In genomic region chr2:237966565-237967462, GRCh38 we compare ENCODE assay signal across 8 cellular contexts. TPM values are rescaled to one million over a fixed set of nuclear protein-coding genes. Genes with fewer than 3 reads are reported as not detected.
DNase-seq lines count a peak whose midpoint lies in the region; ATAC-seq and TF ChIP-seq lines count a peak whose summit lies in the region.

A gene with protein sequence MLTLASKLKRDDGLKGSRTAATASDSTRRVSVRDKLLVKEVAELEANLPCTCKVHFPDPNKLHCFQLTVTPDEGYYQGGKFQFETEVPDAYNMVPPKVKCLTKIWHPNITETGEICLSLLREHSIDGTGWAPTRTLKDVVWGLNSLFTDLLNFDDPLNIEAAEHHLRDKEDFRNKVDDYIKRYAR (plus strand): TSS chr2:237967014. CDS start chr2:237973108, 6,094 bp downstream.

- TF ChIP-seq POLR2A in vagina (IDR thresholded peaks at IDR 0.05) = peak in 1 of 2 donors; percentile 68

- no peaks in the 10 kb centered on the region for H3K27me3 ChIP-seq in right cardiac atrium (ENCODE audit: control insufficient read depth, insufficient read depth)
- H3K27me3 ChIP-seq in vagina = no peaks in the 10 kb centered on the region

- intact Hi-C loops in T-helper 2 cell treated with Interferon-gamma antibody and Interleukin-4, amounts not matched to agents 100 ng/mL and 5 ng/mL, for 36 hours (cut with micrococcal nuclease) = loop anchor here (1.0 to 10.0 kb wide), 3 partner anchors 272 to 321 kb away; partner anchors contain the start of genes HES6 and PER2
- intact Hi-C loops in right cardiac atrium (cut with DNase I) = loop anchor here in 1 of 4 donors (5.0 kb wide), 1 partner anchor 95 kb away; the partner anchor contains the start of gene SCLY
- intact Hi-C loops in vagina (cut with DNase I) = no loop called here

- no peaks in the 10 kb centered on the region for H3K36me3 ChIP-seq in vagina

- H3K4me3 ChIP-seq in right cardiac atrium (ENCODE audit: low read length) (peak within 1 kb of the TSS; percentile 91), vagina (peak within 1 kb of the TSS; percentile 59 to 60)

- ATAC-seq in GM18498 (IDR thresholded peaks at IDR 0.05; ENCODE audit: unreplicated experiment) (peak; percentile 95), HG02885 (IDR thresholded peaks at IDR 0.05; ENCODE audit: poor library complexity, unreplicated experiment) (peak; percentile 95), right cardiac atrium (peak; percentile 97)

- H3K9me3 ChIP-seq in right cardiac atrium (ENCODE audit: control insufficient read depth, low read length) (no peaks in the 10 kb centered on the region), vagina (peaks cover 4% of the 10 kb centered on the region)

- H3K4me1 ChIP-seq in right cardiac atrium (ENCODE audit: control insufficient read depth, insufficient read depth, low read length) = peaks cover 10% of the 10 kb centered on the region
- H3K4me1 ChIP-seq in vagina = peaks cover 33% of the 10 kb centered on the region

- TF ChIP-seq CTCF in vagina (IDR thresholded peaks at IDR 0.05) = peak in 1 of 3 experiments; percentile 15

- DNase-seq in NCI-H1694 treated with DMSO at 0.1 percent for 48 hours (lab: John Stamatoyannopoulos, UW) (peak; percentile 93), anterior cingulate cortex (lab: John Stamatoyannopoulos, UW) (peak; percentile 65 to 98 (median 95)), right cardiac atrium (peak; percentile 97 to 99 (median 99)), putamen (ENCODE audit: low spot score) (peak; percentile 96), vagina (ENCODE audit: extremely low spot score in 2 of 2) (peak in 1 of 2 donors; percentile 97)

- WGBS in right cardiac atrium = under 1% methylated on average over 123 of the region's 123 CpGs

- H3K27ac ChIP-seq in right cardiac atrium (ENCODE audit: low read length) (peak within 1 kb of the TSS; percentile 58), vagina (peak within 1 kb of the TSS; percentile 49)

RNA-seq across cellular contexts. Expression of the gene that starts here (rescaled TPM):
- 82.5 and 92.7 TPM in 2 replicates for total RNA-seq in T-helper 2 cell treated with Interferon-gamma antibody and Interleukin-4, amounts not matched to agents 100 ng/mL and 5 ng/mL, for 36 hours
- total RNA-seq in right cardiac atrium (100 to 1,000 TPM; 100 to 118 (median 107) TPM), vagina (57.0 TPM)
- polyA plus RNA-seq in right cardiac atrium = 95.9 TPM
